8 cellular contexts compared by ENCODE assay signal in genomic region chr7:32998363-32999171, GRCh38. TPM values are rescaled to one million over a fixed set of nuclear protein-coding genes. Genes with fewer than 3 reads are reported as not detected.
DNase-seq lines count a peak whose midpoint lies in the region; ATAC-seq and TF ChIP-seq lines count a peak whose summit lies in the region.
"Not testable (repeated sequence)": the region's sequence is repeated elsewhere in the genome, so short reads cannot be mapped to it uniquely, and the experiment has no call there.

No MANE protein-coding gene starts in this region.

- peak overlapping the region; percentile 41 for H3K4me3 Mint-ChIP-seq in mesothelial cell of epicardium
- H3K4me3 Mint-ChIP-seq in stimulated activated effector memory CD8-positive, alpha-beta T cell treated with anti-CD3 and anti-CD28 coated beads, Interleukin-12 subunit alpha, Interleukin-12 subunit beta, amount 100 ng/mL, for 72 hours = not testable (repeated sequence)

- not testable (repeated sequence) for TF ChIP-seq CTCF in fibroblast of mammary gland (conservative IDR thresholded peaks at IDR 0.05; ENCODE audit: control insufficient read depth, insufficient read depth, low read depth, low read length); mesothelial cell of epicardium (IDR thresholded peaks at IDR 0.05; ENCODE audit: unreplicated experiment)

- ATAC-seq in GM21526 (IDR thresholded peaks at IDR 0.05; ENCODE audit: low FRiP score, unreplicated experiment) = peak; percentile 53
- ATAC-seq in HG03460 (IDR thresholded peaks at IDR 0.05; ENCODE audit: unreplicated experiment) = peak; percentile 65
- peak; percentile 44 to 51 for ATAC-seq in activated naive CD4-positive, alpha-beta T cell treated with anti-CD3 and anti-CD28 coated beads, Interleukin-2, amount 50 U/mL, for 72 hours
- peak; percentile 57 for ATAC-seq in stimulated activated effector memory CD8-positive, alpha-beta T cell treated with anti-CD3 and anti-CD28 coated beads, Interleukin-12 subunit alpha, Interleukin-12 subunit beta, amount 100 ng/mL, for 72 hours

- not testable (repeated sequence) for H3K9me3 Mint-ChIP-seq in activated naive CD4-positive, alpha-beta T cell treated with anti-CD3 and anti-CD28 coated beads, Interleukin-2, amount 50 U/mL, for 72 hours; mesothelial cell of epicardium; stimulated activated effector memory CD8-positive, alpha-beta T cell treated with anti-CD3 and anti-CD28 coated beads, Interleukin-12 subunit alpha, Interleukin-12 subunit beta, amount 100 ng/mL, for 72 hours

- H3K4me3 ChIP-seq in fibroblast of mammary gland (ENCODE audit: control insufficient read depth, low read depth, low read length) = not testable (repeated sequence)

- not testable (repeated sequence) for H3K36me3 Mint-ChIP-seq in activated naive CD4-positive, alpha-beta T cell treated with anti-CD3 and anti-CD28 coated beads, Interleukin-2, amount 50 U/mL, for 72 hours; mesothelial cell of epicardium; stimulated activated effector memory CD8-positive, alpha-beta T cell treated with anti-CD3 and anti-CD28 coated beads, Interleukin-12 subunit alpha, Interleukin-12 subunit beta, amount 100 ng/mL, for 72 hours

- DNase-seq in COR-L47 (lab: John Stamatoyannopoulos, UW) (peak; percentile 60), NCI-H69 (lab: John Stamatoyannopoulos, UW) (peak; percentile 85), fibroblast of mammary gland (ENCODE audit: low read depth) (peak; percentile 80), mesothelial cell of epicardium (ENCODE audit: low spot score in 2 of 2, unreplicated experiment in 2 of 2) (peak; percentile 23 to 53)
- DNase-seq in activated naive CD4-positive, alpha-beta T cell treated with anti-CD3 and anti-CD28 coated beads, Interleukin-2, amount 50 U/mL, for 72 hours (ENCODE audit: low spot score in 2 of 2); stimulated activated effector memory CD8-positive, alpha-beta T cell treated with anti-CD3 and anti-CD28 coated beads, Interleukin-12 subunit alpha, Interleukin-12 subunit beta, amount 100 ng/mL, for 72 hours (ENCODE audit: low spot score in 2 of 2): not testable (repeated sequence)

- peaks cover 25% of the 10 kb centered on the region for H3K4me1 Mint-ChIP-seq in mesothelial cell of epicardium
- not testable (repeated sequence) for H3K4me1 Mint-ChIP-seq in stimulated activated effector memory CD8-positive, alpha-beta T cell treated with anti-CD3 and anti-CD28 coated beads, Interleukin-12 subunit alpha, Interleukin-12 subunit beta, amount 100 ng/mL, for 72 hours

- peak overlapping the region in 1 of 2 donors; percentile 12 for H3K27ac Mint-ChIP-seq in activated naive CD4-positive, alpha-beta T cell treated with anti-CD3 and anti-CD28 coated beads, Interleukin-2, amount 50 U/mL, for 72 hours
- H3K27ac Mint-ChIP-seq in mesothelial cell of epicardium = peak overlapping the region; percentile 93
- H3K27ac Mint-ChIP-seq in stimulated activated effector memory CD8-positive, alpha-beta T cell treated with anti-CD3 and anti-CD28 coated beads, Interleukin-12 subunit alpha, Interleukin-12 subunit beta, amount 100 ng/mL, for 72 hours = not testable (repeated sequence)

- H3K27me3 Mint-ChIP-seq in mesothelial cell of epicardium (ENCODE audit: low read depth) = not testable (repeated sequence)

RNA-seq across cellular contexts. Expression of gene FKBP9, which starts 41.3 kb away (rescaled TPM):
- 1 to 10 TPM in 1 of 2 donors, not detected in 1; 2.1 TPM for total RNA-seq in activated naive CD4-positive, alpha-beta T cell treated with anti-CD3 and anti-CD28 coated beads, Interleukin-2, amount 50 U/mL, for 72 hours
- total RNA-seq in mesothelial cell of epicardium = 186 to 208 TPM (median 186 TPM) in 3 replicates

Comparison
In these comparisons a context has a peak if more than half of its experiments do, and no peak if none do; other contexts are left out.
1. RNA of gene FKBP9, which starts 41.3 kb away (total RNA-seq): 186 to 208 TPM in mesothelial cell of epicardium; 2.1 TPM in activated naive CD4-positive, alpha-beta T cell treated with anti-CD3 and anti-CD28 coated beads, Interleukin-2, amount 50 U/mL, for 72 hours; every median in the first group is over 10 times any median in the second.
2. Peak in every context shown above with its lines, with median percentiles within 50 percentile points of each other: ATAC-seq.